In the genomic region with DNA sequence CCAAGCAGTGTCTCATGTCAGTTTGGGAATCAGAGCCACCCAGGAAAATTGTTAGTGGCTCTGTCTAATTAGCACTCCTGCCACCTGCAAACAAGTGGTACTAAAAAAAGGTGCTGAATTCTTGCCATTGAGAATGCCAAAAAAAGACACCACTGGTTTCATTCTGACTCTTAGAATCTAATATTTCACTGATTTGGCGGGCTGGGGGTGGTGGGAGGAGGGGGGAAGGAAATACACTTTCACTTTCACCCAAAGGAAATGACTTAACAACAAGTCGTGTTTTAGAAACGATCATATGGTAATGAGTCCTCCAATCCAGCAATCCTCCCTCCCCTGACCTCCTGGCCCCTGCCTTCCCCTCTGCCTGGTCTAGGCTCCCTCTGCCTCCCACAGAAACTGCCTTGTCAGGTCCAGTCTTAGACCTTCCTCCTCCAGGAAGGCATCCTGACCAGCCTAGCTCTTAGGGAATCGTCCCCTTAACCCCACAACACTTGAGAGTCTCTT, we compare ENCODE assay signal across 8 cellular contexts. TPM values are rescaled to one million over a fixed set of nuclear protein-coding genes. Genes with fewer than 3 reads are reported as not detected.
DNase-seq lines count a peak whose midpoint lies in the region; ATAC-seq and TF ChIP-seq lines count a peak whose summit lies in the region.

No MANE protein-coding gene starts in this region.

- ATAC-seq in GM18505 (IDR thresholded peaks at IDR 0.05; ENCODE audit: unreplicated experiment) (peak; percentile 34), HG02642 (IDR thresholded peaks at IDR 0.05; ENCODE audit: poor library complexity, unreplicated experiment) (peak; percentile 28), sciatic nerve (no peak)
- no peak for ATAC-seq in central memory CD8-positive, alpha-beta T cell (replicated peaks; ENCODE audit: extremely low read depth, poor library complexity, severe bottlenecking)

- H3K4me1 Mint-ChIP-seq in central memory CD8-positive, alpha-beta T cell = peaks cover 17% of the 10 kb centered on the region

- no peaks in the 10 kb centered on the region for H3K9me3 Mint-ChIP-seq in central memory CD8-positive, alpha-beta T cell

- DNase-seq in NCI-H226 = peak; percentile 81
- no peak for DNase-seq in central memory CD8-positive, alpha-beta T cell (ENCODE audit: low spot score in 2 of 2)
- peak; percentile 54 for DNase-seq in stimulated activated CD4-positive, alpha-beta T cell treated with anti-CD3 and anti-CD28 coated beads, Interleukin-1b, Interleukin-23, amount 100 ng/mL, for 48 hours
- no peak for DNase-seq in sciatic nerve (ENCODE audit: low spot score)
- no peak for DNase-seq in C1 segment of cervical spinal cord (lab: John Stamatoyannopoulos, UW)
- no peak for DNase-seq in OCI-M2 (lab: John Stamatoyannopoulos, UW; ENCODE audit: unreplicated experiment)

- peak overlapping the region; percentile 67 for H3K4me3 Mint-ChIP-seq in central memory CD8-positive, alpha-beta T cell

- peak overlapping the region; percentile 35 for H3K27ac Mint-ChIP-seq in central memory CD8-positive, alpha-beta T cell (ENCODE audit: low read depth)

- intact Hi-C loops in sciatic nerve (cut with DNase I) = no loop called here

- peaks cover 2% of the 10 kb centered on the region for H3K36me3 Mint-ChIP-seq in central memory CD8-positive, alpha-beta T cell (ENCODE audit: insufficient read depth)

- peaks cover 62% of the 10 kb centered on the region for H3K27me3 Mint-ChIP-seq in central memory CD8-positive, alpha-beta T cell

- no peak for TF ChIP-seq POLR2A in GM18505 (IDR thresholded peaks at IDR 0.05; ENCODE audit: borderline replicate concordance, extremely low read depth, insufficient read depth, insufficient read length)

RNA-seq across cellular contexts. Expression of a gene that starts 4.4 kb away (rescaled TPM):
- 31.7 TPM for total RNA-seq in sciatic nerve

Comparison
In these comparisons a context has a peak if more than half of its experiments do, and no peak if none do; other contexts are left out.
1. ATAC-seq: peak in GM18505 (single experiment) and HG02642 (single experiment); none in central memory CD8-positive, alpha-beta T cell (single experiment) and sciatic nerve (single experiment).
2. DNase-seq: peak in NCI-H226 (single experiment) and stimulated activated CD4-positive, alpha-beta T cell treated with anti-CD3 and anti-CD28 coated beads, Interleukin-1b, Interleukin-23, amount 100 ng/mL, for 48 hours (single experiment); none in central memory CD8-positive, alpha-beta T cell (0 of 2), sciatic nerve (single experiment), C1 segment of cervical spinal cord (0 of 14) and OCI-M2 (single experiment).